8 cellular contexts compared by ENCODE assay signal in genomic region chr6:148747145-148747492, GRCh38. TPM values are rescaled to one million over a fixed set of nuclear protein-coding genes. Genes with fewer than 3 reads are reported as not detected.
A peak's percentile ranks its signal among the peaks of the same experiment; 100 is the strongest.
DNase-seq lines count a peak whose midpoint lies in the region; ATAC-seq, FAIRE-seq and TF ChIP-seq lines count a peak whose summit lies in the region.

No MANE protein-coding gene starts in this region.

- H3K4me3 ChIP-seq in KMS-11 (IDR thresholded peaks at IDR 0.05; ENCODE audit: insufficient read depth, low read depth, low read length) (no peak overlapping the region), hepatocyte (peak overlapping the region; percentile 96), psoas muscle (peak overlapping the region; percentile 78)

- no peak overlapping the region for H3K9ac ChIP-seq in KMS-11

- no peak overlapping the region for H3K27ac ChIP-seq in KMS-11
- peak overlapping the region; percentile 85 for H3K27ac ChIP-seq in hepatocyte
- peak overlapping the region; percentile 57 for H3K27ac ChIP-seq in psoas muscle

- H3K36me3 ChIP-seq in KMS-11 (ENCODE audit: insufficient read depth) (no peaks in the 10 kb centered on the region), hepatocyte (replicated peaks; ENCODE audit: insufficient read depth, low read depth) (no peaks in the 10 kb centered on the region), psoas muscle (ENCODE audit: insufficient read depth in 1 of 2, low read depth in 1 of 2) (no peaks in the 10 kb centered on the region)

- peaks cover 5% of the 10 kb centered on the region for H3K4me1 ChIP-seq in KMS-11 (ENCODE audit: low read depth, poor library complexity, severe bottlenecking)
- H3K4me1 ChIP-seq in hepatocyte (ENCODE audit: insufficient read depth) = peaks cover 5% of the 10 kb centered on the region
- H3K4me1 ChIP-seq in psoas muscle = no peaks in the 10 kb centered on the region

- no peaks in the 10 kb centered on the region for H3K9me2 ChIP-seq in hepatocyte (replicated peaks; ENCODE audit: insufficient read depth)

- 4% methylated on average over 26 of the region's 45 CpGs for WGBS in hepatocyte (ENCODE audit: low lambda C conversion rate, missing lambda C conversion rate)
- 0 to 1% (median 0%) methylated on average over 21 to 45 of the region's 45 CpGs for WGBS in psoas muscle, 3 donors

- intact Hi-C loops in psoas muscle (cut with DNase I) = loop anchor here (2.0 to 5.0 kb wide), 2 partner anchors 200 kb away; no protein-coding TSS in a partner anchor

- peak; percentile 20 to 60 (median 53) for ATAC-seq in psoas muscle
- ATAC-seq in GM18498 (IDR thresholded peaks at IDR 0.05; ENCODE audit: unreplicated experiment) = no peak

- H4K20me1 ChIP-seq in KMS-11 (ENCODE audit: insufficient read depth) (no peaks in the 10 kb centered on the region), hepatocyte (ENCODE audit: insufficient read depth, poor library complexity, severe bottlenecking) (peaks cover 5% of the 10 kb centered on the region)

- H3K79me2 ChIP-seq in KMS-11 (ENCODE audit: insufficient read depth, low read depth) (no peaks in the 10 kb centered on the region), hepatocyte (peaks cover 24% of the 10 kb centered on the region)

- peak overlapping the region; percentile 85 for H2AFZ ChIP-seq in KMS-11 (ENCODE audit: low read depth)
- H2AFZ ChIP-seq in hepatocyte = peak overlapping the region; percentile 72

- TF ChIP-seq CTCF in KMS-11 (conservative IDR thresholded peaks at IDR 0.05; ENCODE audit: low read depth, low read length) (no peak), hepatocyte (IDR thresholded peaks at IDR 0.05; ENCODE audit: poor library complexity) (no peak), psoas muscle (IDR thresholded peaks at IDR 0.05) (no peak), D721Med (IDR thresholded peaks at IDR 0.05; ENCODE audit: insufficient read depth, missing control alignments) (no peak)

- H3K27me3 ChIP-seq in KMS-11 (ENCODE audit: insufficient read depth, low read depth) (no peaks in the 10 kb centered on the region), hepatocyte (no peaks in the 10 kb centered on the region), psoas muscle (ENCODE audit: insufficient read depth in 3 of 3, low read length in 2 of 3) (peaks cover 0 to 22% (median 4%) of the 10 kb centered on the region in 3 donors)

- no peaks in the 10 kb centered on the region for H3K9me3 ChIP-seq in hepatocyte (ENCODE audit: low read depth)
- no peaks in the 10 kb centered on the region for H3K9me3 ChIP-seq in psoas muscle

- FAIRE-seq in D721Med (lab: Jason Lieb, UNC) = no peak

- DNase-seq in stimulated activated CD4-positive, alpha-beta T cell treated with anti-CD3 and anti-CD28 coated beads, Interleukin-15, amount 100 ng/mL, for 24 hours = peak; percentile 48
- DNase-seq in stimulated activated CD4-positive, alpha-beta T cell treated with anti-CD3 and anti-CD28 coated beads, Interleukin-1b, Interleukin-23, amount 100 ng/mL, for 48 hours = no peak
- DNase-seq in anterior cingulate cortex (lab: John Stamatoyannopoulos, UW) (peak in 32 of 58 donors; percentile 9 to 60 (median 42)), hepatocyte (ENCODE audit: low spot score) (no peak), psoas muscle (peak; percentile 64 to 76), D721Med (ENCODE audit: insufficient read length, low spot score) (no peak)

- H3K4me2 ChIP-seq in KMS-11 (peak overlapping the region; percentile 36), hepatocyte (peak overlapping the region; percentile 78)

RNA-seq across cellular contexts. Expression of gene UST, which starts 0.3 kb away (rescaled TPM):
- 11.7 and 13.4 TPM in 2 replicates for total RNA-seq in hepatocyte
- 7.0 and 8.0 TPM in 2 replicates for polyA plus RNA-seq in hepatocyte
- total RNA-seq in psoas muscle = 1 to 10 TPM; 1.2 to 2.3 (median 2.0) TPM
- polyA plus RNA-seq in psoas muscle = 1 to 10 TPM in 2 of 3 donors, under 1 TPM in 1; 0.79 to 2.6 (median 1.3) TPM

Comparison
In these comparisons a context has a peak if more than half of its experiments do, and no peak if none do; other contexts are left out.
1. DNase-seq: peak in stimulated activated CD4-positive, alpha-beta T cell treated with anti-CD3 and anti-CD28 coated beads, Interleukin-15, amount 100 ng/mL, for 24 hours (single experiment), anterior cingulate cortex (32 of 58) and psoas muscle (2 of 2); none in stimulated activated CD4-positive, alpha-beta T cell treated with anti-CD3 and anti-CD28 coated beads, Interleukin-1b, Interleukin-23, amount 100 ng/mL, for 48 hours (single experiment), hepatocyte (single experiment) and D721Med (single experiment).